16 cellular contexts compared by ENCODE assay signal in genomic region chr13:28741080-28741479, GRCh38. TPM values are rescaled to one million over a fixed set of nuclear protein-coding genes. Genes with fewer than 3 reads are reported as not detected.
DNase-seq lines count a peak whose midpoint lies in the region; ATAC-seq and TF ChIP-seq lines count a peak whose summit lies in the region.
"Had no signal": no experiment of that assay in that cellular context is flagged by ENCODE, and none has a peak within 500 bp of the region (broad histone marks: within the 10 kb centered on the region; RNA-seq: fewer than 3 reads in every experiment).

No MANE protein-coding gene starts in this region.

- no peak for TF ChIP-seq CTCF in HEK293 (tag by site-specific recombination; IDR thresholded peaks at IDR 0.05)
- no peak for TF ChIP-seq CTCF in left lung (IDR thresholded peaks at IDR 0.05)

- no peaks in the 10 kb centered on the region for H3K4me1 Mint-ChIP-seq in activated naive CD8-positive, alpha-beta T cell treated with anti-CD3 and anti-CD28 coated beads for 36 hours
- peaks cover 2% of the 10 kb centered on the region for H3K4me1 Mint-ChIP-seq in activated CD4-positive, alpha-beta T cell treated with anti-CD3 and anti-CD28 coated beads for 36 hours

- no peak overlapping the region for H3K4me3 Mint-ChIP-seq in activated naive CD8-positive, alpha-beta T cell treated with anti-CD3 and anti-CD28 coated beads for 36 hours
- no peak overlapping the region for H3K4me3 Mint-ChIP-seq in activated CD4-positive, alpha-beta T cell treated with anti-CD3 and anti-CD28 coated beads for 36 hours

- H3K9me3 ChIP-seq in HEK293 (ENCODE audit: control insufficient read depth, insufficient read depth, low read depth, low read length) (no peaks in the 10 kb centered on the region), left lung (no peaks in the 10 kb centered on the region)
- H3K9me3 ChIP-seq: ascending aorta, heart right ventricle, spleen had no signal

- H3K9me3 Mint-ChIP-seq in activated naive CD8-positive, alpha-beta T cell treated with anti-CD3 and anti-CD28 coated beads for 36 hours = no peaks in the 10 kb centered on the region
- no peaks in the 10 kb centered on the region for H3K9me3 Mint-ChIP-seq in activated CD4-positive, alpha-beta T cell treated with anti-CD3 and anti-CD28 coated beads for 36 hours (ENCODE audit: low read depth)

- POLR2A ChIA-PET in HEK293 (lab: Yijun Ruan, JAX) = no interaction called here
- POLR2A ChIA-PET in activated CD4-positive, alpha-beta T cell treated with anti-CD3 and anti-CD28 coated beads for 36 hours (lab: Charles Lee) = no interaction called here

- H3K27me3 ChIP-seq in left lung = no peaks in the 10 kb centered on the region
- H3K27me3 ChIP-seq: ascending aorta, heart right ventricle, spleen had no signal

- no peaks in the 10 kb centered on the region for H3K4me1 ChIP-seq in HEK293 (ENCODE audit: control insufficient read depth, insufficient read depth, low read length)
- peaks cover 0 to 4% of the 10 kb centered on the region in 2 donors for H3K4me1 ChIP-seq in left lung
- H3K4me1 ChIP-seq: ascending aorta, spleen had no signal

- H3K4me3 ChIP-seq in HEK293 (ENCODE audit: low read depth, low read length) (no peak overlapping the region), left lung (no peak overlapping the region)
- H3K4me3 ChIP-seq: ascending aorta, heart right ventricle, spleen had no signal

- H3K27ac Mint-ChIP-seq in activated naive CD8-positive, alpha-beta T cell treated with anti-CD3 and anti-CD28 coated beads for 36 hours = no peak overlapping the region
- no peak overlapping the region for H3K27ac Mint-ChIP-seq in activated CD4-positive, alpha-beta T cell treated with anti-CD3 and anti-CD28 coated beads for 36 hours

- H3K27me3 Mint-ChIP-seq in activated naive CD8-positive, alpha-beta T cell treated with anti-CD3 and anti-CD28 coated beads for 36 hours = no peaks in the 10 kb centered on the region
- peaks cover 2% of the 10 kb centered on the region for H3K27me3 Mint-ChIP-seq in activated CD4-positive, alpha-beta T cell treated with anti-CD3 and anti-CD28 coated beads for 36 hours

- ATAC-seq in SK-N-SH treated with all-trans-retinoic acid at 6 μM for 48 hours = peak; percentile 58; the same call in 2 of the 3 replicates
- ATAC-seq in left lung = peak; percentile 20
- ATAC-seq in HG03097 (IDR thresholded peaks at IDR 0.05; ENCODE audit: low FRiP score, unreplicated experiment) = no peak
- ATAC-seq in activated CD4-positive, alpha-beta T cell treated with anti-CD3 and anti-CD28 coated beads for 36 hours = no peak

- no peak overlapping the region for H3K27ac ChIP-seq in HEK293 (ENCODE audit: extremely low read depth, low read depth, low read length)
- H3K27ac ChIP-seq in left lung = no peak overlapping the region
- H3K27ac ChIP-seq: ascending aorta, spleen had no signal

- no peaks in the 10 kb centered on the region for H3K36me3 Mint-ChIP-seq in activated naive CD8-positive, alpha-beta T cell treated with anti-CD3 and anti-CD28 coated beads for 36 hours
- H3K36me3 Mint-ChIP-seq in activated CD4-positive, alpha-beta T cell treated with anti-CD3 and anti-CD28 coated beads for 36 hours (ENCODE audit: low read depth) = no peaks in the 10 kb centered on the region

- DNase-seq in EH (ENCODE audit: low read depth) = peak; percentile 52
- no peak for DNase-seq in left lung
- no peak for DNase-seq in activated naive CD8-positive, alpha-beta T cell treated with anti-CD3 and anti-CD28 coated beads for 36 hours
- DNase-seq in activated CD4-positive, alpha-beta T cell treated with anti-CD3 and anti-CD28 coated beads for 36 hours = no peak
- DNase-seq in stimulated activated CD4-positive, alpha-beta T cell treated with anti-CD3 and anti-CD28 coated beads, Interleukin-1b, Interleukin-23, amount 100 ng/mL, for 48 hours = no peak
- DNase-seq: activated CD4-positive, alpha-beta T cell treated with anti-CD3 and anti-CD28 coated beads, Interleukin-2, amount 50 U/mL, for 4 hours; dermis blood vessel endothelial cell; heart right ventricle; kidney glomerular epithelial cell; SHP77 treated with DMSO at 0.1 percent for 48 hours; spleen; T-helper 9 cell had no signal

- CTCF ChIA-PET in HEK293 (lab: Yijun Ruan, JAX) = interaction anchor here (0.6 kb wide), 1 partner anchor 13 kb away, joined by 3 read pairs; no protein-coding TSS in a partner anchor
- CTCF ChIA-PET in activated CD4-positive, alpha-beta T cell treated with anti-CD3 and anti-CD28 coated beads for 36 hours (lab: Charles Lee) = no interaction called here

- intact Hi-C loops in left lung (cut with DNase I) = no loop called here
- intact Hi-C loops in activated CD4-positive, alpha-beta T cell treated with anti-CD3 and anti-CD28 coated beads for 36 hours (cut with DNase I, micrococcal nuclease) = no loop called here

- H3K36me3 ChIP-seq in HEK293 (ENCODE audit: control insufficient read depth in 2 of 2, insufficient read depth in 1 of 2, low read length in 2 of 2) (no peaks in the 10 kb centered on the region), left lung (no peaks in the 10 kb centered on the region)
- H3K36me3 ChIP-seq: ascending aorta, heart right ventricle, spleen had no signal

TF ChIP-seq in HEK293, 187 proteins besides CTCF, POLR2A, EP300 and RAD21:
- peak; percentile 71 for TF ChIP-seq MYNN (tag by site-specific recombination; IDR thresholded peaks at IDR 0.05; ENCODE audit: borderline replicate concordance)
- TF ChIP-seq ZSCAN5A (tag by site-specific recombination; IDR thresholded peaks at IDR 0.05) = no peak
TF ChIP-seq in HEK293: peak in this region for 1.

TF ChIP-seq in SK-N-SH treated with all-trans-retinoic acid at 6 μM for 48 hours, 23 proteins besides CTCF, POLR2A, EP300 and RAD21:
- TF ChIP-seq ZC3H10 (CRISPR knock-in tag; IDR thresholded peaks at IDR 0.05) (no peak), OSR1 (CRISPR knock-in tag; IDR thresholded peaks at IDR 0.05) (no peak), ZNF70 (CRISPR knock-in tag; IDR thresholded peaks at IDR 0.05) (no peak), ZFP30 (CRISPR knock-in tag; IDR thresholded peaks at IDR 0.05) (no peak), GLIS3 (CRISPR knock-in tag; IDR thresholded peaks at IDR 0.05) (no peak), TSHZ2 (CRISPR knock-in tag; IDR thresholded peaks at IDR 0.05) (no peak), PATZ1 (CRISPR knock-in tag; IDR thresholded peaks at IDR 0.05; ENCODE audit: borderline replicate concordance) (no peak)

RNA-seq across cellular contexts. Expression of gene SLC46A3, which starts 22.3 kb away (rescaled TPM):
- 10 to 100 TPM; 11.7 to 14.5 TPM for total RNA-seq in left lung
- total RNA-seq in activated naive CD8-positive, alpha-beta T cell treated with anti-CD3 and anti-CD28 coated beads for 36 hours = 1 to 10 TPM; 2.6 to 3.2 TPM
- total RNA-seq in activated CD4-positive, alpha-beta T cell treated with anti-CD3 and anti-CD28 coated beads for 36 hours = 1 to 10 TPM; 2.8 to 3.2 TPM

Comparison
In these comparisons a context has a peak if more than half of its experiments do, and no peak if none do; other contexts are left out.
1. ATAC-seq: peak in SK-N-SH treated with all-trans-retinoic acid at 6 μM for 48 hours (single experiment) and left lung (single experiment); none in HG03097 (single experiment) and activated CD4-positive, alpha-beta T cell treated with anti-CD3 and anti-CD28 coated beads for 36 hours (single experiment).